Comparison of ENCODE assay signal across 15 cellular contexts in the genomic region with DNA sequence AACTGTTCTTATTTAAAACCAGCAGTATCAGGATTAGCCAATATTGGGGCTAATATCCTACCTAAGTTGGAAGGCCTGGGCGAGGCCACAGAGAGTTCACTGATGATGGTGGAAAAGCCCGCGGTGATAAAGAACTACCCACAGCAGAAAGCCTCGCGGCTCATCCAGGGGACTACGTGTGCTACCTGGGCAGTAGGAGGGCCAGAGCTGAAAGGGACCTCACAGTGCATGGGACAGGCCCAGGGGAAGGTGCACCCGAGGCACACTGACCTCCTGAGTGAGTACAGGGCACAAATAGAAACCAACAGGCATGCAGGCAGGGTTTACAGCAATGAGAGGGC. TPM values are rescaled to one million over a fixed set of nuclear protein-coding genes. Genes with fewer than 3 reads are reported as not detected.
DNase-seq lines count a peak whose midpoint lies in the region; ATAC-seq lines count a peak whose summit lies in the region.
"Had no signal": no experiment of that assay in that cellular context is flagged by ENCODE, and none has a peak within 500 bp of the region (broad histone marks: within the 10 kb centered on the region; RNA-seq: fewer than 3 reads in every experiment).

No MANE protein-coding gene starts in this region.

- no peaks in the 10 kb centered on the region for H3K9me3 Mint-ChIP-seq in T-helper 2 cell treated with Interferon-gamma antibody and Interleukin-4, amounts not matched to agents 5 μg/mL and 100 μg/mL, for 36 hours
- no peaks in the 10 kb centered on the region for H3K9me3 Mint-ChIP-seq in activated T-helper 17 cell treated with anti-CD3 and anti-CD28 coated beads, Interleukin-2, amount 50 U/mL, for 72 hours
- H3K9me3 Mint-ChIP-seq in stimulated activated effector memory CD8-positive, alpha-beta T cell treated with anti-CD3 and anti-CD28 coated beads, Interleukin-12 subunit alpha, Interleukin-12 subunit beta, amount 100 ng/mL, for 72 hours: no peaks in the 10 kb centered on the region
- H3K9me3 Mint-ChIP-seq: activated naive CD4-positive, alpha-beta T cell treated with anti-CD3 and anti-CD28 coated beads, Interleukin-2, amount 10 ng/mL, durations not matched to agents 7 days and 5 days had no signal

- H3K4me3 ChIP-seq in iPS-11a (ENCODE audit: low read depth, low read length): peak overlapping the region; percentile 41

- peak overlapping the region; percentile 48 for H3K4me3 Mint-ChIP-seq in T-helper 2 cell treated with Interferon-gamma antibody and Interleukin-4, amounts not matched to agents 5 μg/mL and 100 μg/mL, for 36 hours
- H3K4me3 Mint-ChIP-seq in activated T-helper 17 cell treated with anti-CD3 and anti-CD28 coated beads, Interleukin-2, amount 50 U/mL, for 72 hours: peak overlapping the region; percentile 86
- H3K4me3 Mint-ChIP-seq in stimulated activated effector memory CD8-positive, alpha-beta T cell treated with anti-CD3 and anti-CD28 coated beads, Interleukin-12 subunit alpha, Interleukin-12 subunit beta, amount 100 ng/mL, for 72 hours: peak overlapping the region; percentile 73

- no peak for DNase-seq in T-helper 2 cell treated with Interferon-gamma antibody and Interleukin-4, amounts not matched to agents 5 μg/mL and 100 μg/mL, for 36 hours (ENCODE audit: low spot score)
- DNase-seq in T-helper 2 cell (no peak), NCI-H2029 (lab: John Stamatoyannopoulos, UW) (no peak), left lobe of liver (ENCODE audit: low spot score) (no peak)
- no peak for DNase-seq in stimulated activated effector memory CD8-positive, alpha-beta T cell treated with anti-CD3 and anti-CD28 coated beads, Interleukin-12 subunit alpha, Interleukin-12 subunit beta, amount 100 ng/mL, for 72 hours (ENCODE audit: low spot score in 2 of 2)
- DNase-seq: erythroblast, GDM1, left cardiac atrium had no signal

- H3K4me1 Mint-ChIP-seq in T-helper 2 cell treated with Interferon-gamma antibody and Interleukin-4, amounts not matched to agents 5 μg/mL and 100 μg/mL, for 36 hours (ENCODE audit: low read depth): peaks cover 5% of the 10 kb centered on the region
- peaks cover 11% of the 10 kb centered on the region for H3K4me1 Mint-ChIP-seq in activated T-helper 17 cell treated with anti-CD3 and anti-CD28 coated beads, Interleukin-2, amount 50 U/mL, for 72 hours
- peaks cover 38% of the 10 kb centered on the region for H3K4me1 Mint-ChIP-seq in stimulated activated effector memory CD8-positive, alpha-beta T cell treated with anti-CD3 and anti-CD28 coated beads, Interleukin-12 subunit alpha, Interleukin-12 subunit beta, amount 100 ng/mL, for 72 hours

- ATAC-seq in activated T-helper 17 cell treated with anti-CD3 and anti-CD28 coated beads, Interleukin-2, amount 50 U/mL, for 72 hours (replicated peaks): peak; percentile 22
- ATAC-seq in stimulated activated effector memory CD8-positive, alpha-beta T cell treated with anti-CD3 and anti-CD28 coated beads, Interleukin-12 subunit alpha, Interleukin-12 subunit beta, amount 100 ng/mL, for 72 hours: no peak
- ATAC-seq in HG02852 (IDR thresholded peaks at IDR 0.05; ENCODE audit: unreplicated experiment) (no peak), left lobe of liver (no peak)

- no peak overlapping the region for H3K27ac Mint-ChIP-seq in T-helper 2 cell treated with Interferon-gamma antibody and Interleukin-4, amounts not matched to agents 5 μg/mL and 100 μg/mL, for 36 hours
- peak overlapping the region; percentile 87 for H3K27ac Mint-ChIP-seq in activated T-helper 17 cell treated with anti-CD3 and anti-CD28 coated beads, Interleukin-2, amount 50 U/mL, for 72 hours
- H3K27ac Mint-ChIP-seq in stimulated activated effector memory CD8-positive, alpha-beta T cell treated with anti-CD3 and anti-CD28 coated beads, Interleukin-12 subunit alpha, Interleukin-12 subunit beta, amount 100 ng/mL, for 72 hours: peak overlapping the region; percentile 76

- no peaks in the 10 kb centered on the region for H3K36me3 Mint-ChIP-seq in T-helper 2 cell treated with Interferon-gamma antibody and Interleukin-4, amounts not matched to agents 5 μg/mL and 100 μg/mL, for 36 hours (ENCODE audit: low read depth)
- no peaks in the 10 kb centered on the region for H3K36me3 Mint-ChIP-seq in activated T-helper 17 cell treated with anti-CD3 and anti-CD28 coated beads, Interleukin-2, amount 50 U/mL, for 72 hours (ENCODE audit: low read depth)
- peaks cover 7% of the 10 kb centered on the region for H3K36me3 Mint-ChIP-seq in stimulated activated effector memory CD8-positive, alpha-beta T cell treated with anti-CD3 and anti-CD28 coated beads, Interleukin-12 subunit alpha, Interleukin-12 subunit beta, amount 100 ng/mL, for 72 hours
- H3K36me3 Mint-ChIP-seq: activated naive CD4-positive, alpha-beta T cell treated with anti-CD3 and anti-CD28 coated beads, Interleukin-2, amount 10 ng/mL, durations not matched to agents 7 days and 5 days had no signal

- peaks cover 50% of the 10 kb centered on the region for H3K27me3 Mint-ChIP-seq in T-helper 2 cell treated with Interferon-gamma antibody and Interleukin-4, amounts not matched to agents 5 μg/mL and 100 μg/mL, for 36 hours (ENCODE audit: low read depth)
- H3K27me3 Mint-ChIP-seq in activated T-helper 17 cell treated with anti-CD3 and anti-CD28 coated beads, Interleukin-2, amount 50 U/mL, for 72 hours: peaks cover 10% of the 10 kb centered on the region

RNA-seq across cellular contexts. Expression of a gene that starts 1.4 kb away (rescaled TPM):
- total RNA-seq in activated T-helper 17 cell treated with anti-CD3 and anti-CD28 coated beads, Interleukin-2, amount 50 U/mL, for 72 hours: under 1 TPM in 1 of 2 donors, not detected in 1; 0.45 TPM
- 0.28 TPM for total RNA-seq in left lobe of liver
- total RNA-seq: A172; NCI-H460; T-helper 1 cell treated with Interleukin-12 subunit alpha and Interleukin-12 subunit beta and Interleukin-4 antibody, amounts not matched to agents 30 ng/mL and 1 ng/mL, for 36 hours had no signal

RNA-seq across cellular contexts. Expression of a gene that starts 31.5 kb away (rescaled TPM):
- total RNA-seq in activated T-helper 17 cell treated with anti-CD3 and anti-CD28 coated beads, Interleukin-2, amount 50 U/mL, for 72 hours: not detected
- total RNA-seq in left lobe of liver: not detected
- total RNA-seq: A172; T-helper 1 cell treated with Interleukin-12 subunit alpha and Interleukin-12 subunit beta and Interleukin-4 antibody, amounts not matched to agents 30 ng/mL and 1 ng/mL, for 36 hours had no signal
